In genomic region chr1:154607084-154607747, GRCh38 we compare ENCODE assay signal across 8 cellular contexts. TPM values are rescaled to one million over a fixed set of nuclear protein-coding genes. Genes with fewer than 3 reads are reported as not detected.
A peak's percentile ranks its signal among the peaks of the same experiment; 100 is the strongest.
DNase-seq lines count a peak whose midpoint lies in the region; ATAC-seq and TF ChIP-seq lines count a peak whose summit lies in the region.

No MANE protein-coding gene starts in this region.

- H3K27ac Mint-ChIP-seq in activated CD4-positive, alpha-beta memory T cell treated with anti-CD3 and anti-CD28 coated beads for 36 hours: peak overlapping the region; percentile 98

- no peaks in the 10 kb centered on the region for H3K9me3 Mint-ChIP-seq in activated CD4-positive, alpha-beta memory T cell treated with anti-CD3 and anti-CD28 coated beads for 36 hours

- peak overlapping the region; percentile 99 for H3K27ac ChIP-seq in neutrophil

- peak; percentile 65 for DNase-seq in activated CD8-positive, alpha-beta memory T cell treated with anti-CD3 and anti-CD28 coated beads, Interleukin-2, amount 50 U/mL, for 48 hours
- DNase-seq in activated CD8-positive, alpha-beta memory T cell treated with anti-CD3 and anti-CD28 coated beads for 24 hours: no peak
- DNase-seq in HuH-7.5 (ENCODE audit: low spot score) (peak; percentile 26), fibroblast of villous mesenchyme (ENCODE audit: low read depth) (peak; percentile 46), cortex of kidney (lab: John Stamatoyannopoulos, UW) (no peak)
- DNase-seq in activated CD4-positive, alpha-beta memory T cell treated with anti-CD3 and anti-CD28 coated beads for 36 hours: peak; percentile 30

- no peak for ATAC-seq in GM19467 (IDR thresholded peaks at IDR 0.05; ENCODE audit: unreplicated experiment)

- H3K27me3 ChIP-seq in neutrophil: no peaks in the 10 kb centered on the region

- no peaks in the 10 kb centered on the region for H3K27me3 Mint-ChIP-seq in activated CD4-positive, alpha-beta memory T cell treated with anti-CD3 and anti-CD28 coated beads for 36 hours

- CTCF ChIA-PET in activated CD4-positive, alpha-beta memory T cell treated with anti-CD3 and anti-CD28 coated beads for 36 hours (lab: Charles Lee): interaction anchor here (1.0 to 1.4 kb wide), 3 partner anchors 47 to 271 kb away, joined by 3 to 5 read pairs (median 3); no protein-coding TSS in a partner anchor

- H3K4me1 Mint-ChIP-seq in activated CD4-positive, alpha-beta memory T cell treated with anti-CD3 and anti-CD28 coated beads for 36 hours (ENCODE audit: low read depth): peaks cover 71% of the 10 kb centered on the region

- peaks cover 38% of the 10 kb centered on the region for H3K36me3 ChIP-seq in neutrophil

- peak overlapping the region; percentile 90 for H3K4me3 Mint-ChIP-seq in activated CD4-positive, alpha-beta memory T cell treated with anti-CD3 and anti-CD28 coated beads for 36 hours

- H3K9me3 ChIP-seq in neutrophil: no peaks in the 10 kb centered on the region

- no peak for TF ChIP-seq CTCF in fibroblast of villous mesenchyme (IDR thresholded peaks at IDR 0.05; ENCODE audit: insufficient read depth, low read depth, low read length)
- no peak for TF ChIP-seq CTCF in neutrophil (IDR thresholded peaks at IDR 0.05)

- intact Hi-C loops in activated CD4-positive, alpha-beta memory T cell treated with anti-CD3 and anti-CD28 coated beads for 36 hours (cut with micrococcal nuclease): loop anchor here (5.0 kb wide), 4 partner anchors 140 to 395 kb away; partner anchors contain the start of genes IL6R and ZBTB7B

- POLR2A ChIA-PET in activated CD4-positive, alpha-beta memory T cell treated with anti-CD3 and anti-CD28 coated beads for 36 hours (lab: Charles Lee): interaction anchor here (0.6 to 3.6 kb wide), 8 partner anchors 12 to 1305 kb away, joined by 3 to 18 read pairs (median 3); partner anchors contain the start of gene PMVK

- H3K4me1 ChIP-seq in neutrophil (ENCODE audit: control insufficient read depth in 1 of 2, insufficient read depth in 1 of 2, low read depth in 1 of 2, low read length in 1 of 2): peaks cover 79 to 88% of the 10 kb centered on the region in 2 experiments

- H3K4me3 ChIP-seq in fibroblast of villous mesenchyme (ENCODE audit: low read depth, low read length) (peak overlapping the region; percentile 89), neutrophil (ENCODE audit: low read depth in 1 of 2, low read length in 1 of 2) (peak overlapping the region; percentile 60 to 87)

- peaks cover 28% of the 10 kb centered on the region for H3K36me3 Mint-ChIP-seq in activated CD4-positive, alpha-beta memory T cell treated with anti-CD3 and anti-CD28 coated beads for 36 hours

RNA-seq across cellular contexts. Expression of gene ADAR, which starts 0.8 kb away (rescaled TPM):
- 100 to 1,000 TPM; 270 to 289 TPM for total RNA-seq in activated CD4-positive, alpha-beta memory T cell treated with anti-CD3 and anti-CD28 coated beads for 36 hours
- 115 and 142 TPM in 2 replicates for total RNA-seq in fibroblast of villous mesenchyme

RNA-seq across cellular contexts. Expression of gene CHRNB2, which starts 39.6 kb away (rescaled TPM):
- total RNA-seq in activated CD4-positive, alpha-beta memory T cell treated with anti-CD3 and anti-CD28 coated beads for 36 hours: not detected
- total RNA-seq in fibroblast of villous mesenchyme: under 0.01 TPM in 1 of 2 replicates, not detected in the other

RNA-seq across cellular contexts. Expression of gene UBE2Q1, which starts 48.8 kb away (rescaled TPM):
- 10 to 100 TPM; 82.5 to 86.2 TPM for total RNA-seq in activated CD4-positive, alpha-beta memory T cell treated with anti-CD3 and anti-CD28 coated beads for 36 hours
- 24.8 and 36.3 TPM in 2 replicates for total RNA-seq in fibroblast of villous mesenchyme

Comparison
In these comparisons a context has a peak if more than half of its experiments do, and no peak if none do; other contexts are left out.
1. DNase-seq: peak in activated CD8-positive, alpha-beta memory T cell treated with anti-CD3 and anti-CD28 coated beads, Interleukin-2, amount 50 U/mL, for 48 hours (single experiment), HuH-7.5 (single experiment), activated CD4-positive, alpha-beta memory T cell treated with anti-CD3 and anti-CD28 coated beads for 36 hours (single experiment) and fibroblast of villous mesenchyme (single experiment); none in activated CD8-positive, alpha-beta memory T cell treated with anti-CD3 and anti-CD28 coated beads for 24 hours (single experiment) and cortex of kidney (single experiment).